In the genomic region with DNA sequence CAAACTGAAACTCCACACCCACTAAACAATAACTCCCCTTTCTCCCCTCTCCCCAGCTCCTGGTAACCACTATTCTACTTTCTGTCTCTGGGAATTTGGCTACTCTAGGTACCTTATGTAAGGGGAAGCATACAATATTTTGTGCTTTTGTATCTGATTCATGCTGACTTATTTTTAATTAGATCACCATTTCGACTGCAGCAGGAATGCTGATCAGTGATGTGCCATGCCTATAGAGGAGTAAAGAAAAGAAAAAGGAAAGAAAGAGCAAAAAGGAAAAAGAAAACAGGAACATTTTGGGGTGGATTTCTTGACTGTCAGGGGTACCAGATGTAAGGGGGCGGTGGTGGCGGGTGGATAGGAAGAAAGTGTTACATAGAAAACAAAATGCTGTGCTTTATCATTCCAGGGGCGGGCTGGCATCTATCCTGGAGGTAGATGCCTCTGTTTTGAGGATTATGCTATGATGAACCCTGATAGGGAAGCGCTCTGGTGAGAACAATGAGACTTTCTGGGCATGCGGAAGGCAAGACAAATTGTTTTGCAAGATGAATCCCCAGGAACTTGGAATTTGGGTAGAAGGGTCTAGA, we compare ENCODE assay signal across 18 cellular contexts. TPM values are rescaled to one million over a fixed set of nuclear protein-coding genes. Genes with fewer than 3 reads are reported as not detected.
DNase-seq lines count a peak whose midpoint lies in the region; ATAC-seq, FAIRE-seq and TF ChIP-seq lines count a peak whose summit lies in the region.
"Had no signal": no experiment of that assay in that cellular context is flagged by ENCODE, and none has a peak within 500 bp of the region (broad histone marks: within the 10 kb centered on the region; RNA-seq: fewer than 3 reads in every experiment).

No MANE protein-coding gene starts in this region.

- peaks cover 94% of the 10 kb centered on the region for H3K4me1 Mint-ChIP-seq in HFFc6 (ENCODE audit: low read depth)
- peaks cover 46% of the 10 kb centered on the region for H3K4me1 Mint-ChIP-seq in activated naive CD8-positive, alpha-beta T cell treated with anti-CD3 and anti-CD28 coated beads for 36 hours

- no peaks in the 10 kb centered on the region for H3K9me3 ChIP-seq in lower lobe of right lung
- H3K9me3 ChIP-seq in stomach smooth muscle (ENCODE audit: control insufficient read depth in 2 of 2, low read length in 2 of 2): no peaks in the 10 kb centered on the region

- no peaks in the 10 kb centered on the region for H3K27me3 ChIP-seq in lower lobe of right lung (ENCODE audit: low read depth)
- H3K27me3 ChIP-seq in stomach smooth muscle (ENCODE audit: control insufficient read depth in 1 of 2, insufficient read depth in 2 of 2, low read length in 2 of 2): no peaks in the 10 kb centered on the region
- H3K27me3 ChIP-seq: brain microvascular endothelial cell had no signal

- no peaks in the 10 kb centered on the region for H3K36me3 Mint-ChIP-seq in HFFc6 (ENCODE audit: low read depth)
- no peaks in the 10 kb centered on the region for H3K36me3 Mint-ChIP-seq in activated naive CD8-positive, alpha-beta T cell treated with anti-CD3 and anti-CD28 coated beads for 36 hours
- H3K36me3 Mint-ChIP-seq: WTC11 had no signal

- FAIRE-seq in HTR-8/SVneo (lab: Jason Lieb, UNC): no peak
- FAIRE-seq: D721Med, GM19239, keratinocyte had no signal

- no peaks in the 10 kb centered on the region for H3K36me3 ChIP-seq in lower lobe of right lung
- H3K36me3 ChIP-seq in stomach smooth muscle (ENCODE audit: control insufficient read depth in 2 of 2, insufficient read depth in 2 of 2, low read length in 2 of 2): no peaks in the 10 kb centered on the region
- H3K36me3 ChIP-seq: brain microvascular endothelial cell had no signal

- TF ChIP-seq CTCF in HFFc6 (IDR thresholded peaks at IDR 0.05) (no peak), lower lobe of right lung (IDR thresholded peaks at IDR 0.05) (no peak)

- peak overlapping the region; percentile 1; the same call in 1 of the 2 replicates for H3K4me3 Mint-ChIP-seq in HFFc6
- H3K4me3 Mint-ChIP-seq in activated naive CD8-positive, alpha-beta T cell treated with anti-CD3 and anti-CD28 coated beads for 36 hours: no peak overlapping the region
- H3K4me3 Mint-ChIP-seq: WTC11 had no signal

- no peak overlapping the region for H3K4me3 ChIP-seq in lower lobe of right lung
- no peak overlapping the region for H3K4me3 ChIP-seq in stomach smooth muscle (ENCODE audit: low read length in 2 of 2)

- H3K4me1 ChIP-seq in lower lobe of right lung (peaks cover 98% of the 10 kb centered on the region), stomach smooth muscle (ENCODE audit: control insufficient read depth, insufficient read depth, low read length) (peaks cover 77% of the 10 kb centered on the region)

- no peaks in the 10 kb centered on the region for H3K9me3 Mint-ChIP-seq in HFFc6
- H3K9me3 Mint-ChIP-seq in activated naive CD8-positive, alpha-beta T cell treated with anti-CD3 and anti-CD28 coated beads for 36 hours: no peaks in the 10 kb centered on the region
- H3K9me3 Mint-ChIP-seq: WTC11 had no signal

- no peak overlapping the region for H3K9ac ChIP-seq in stomach smooth muscle (ENCODE audit: low read length in 2 of 2)

- intact Hi-C loops in lower lobe of right lung (cut with DNase I): loop anchor here (10.0 kb wide), 1 partner anchor 57 kb away; no protein-coding TSS in a partner anchor

- H3K27ac ChIP-seq in caudate nucleus (ENCODE audit: low read depth, low read length) (peak overlapping the region; percentile 14), lower lobe of right lung (peak overlapping the region; percentile 98), stomach smooth muscle (ENCODE audit: low read length) (peak overlapping the region; percentile 100)
- H3K27ac ChIP-seq: brain microvascular endothelial cell had no signal

- no peaks in the 10 kb centered on the region for H3K27me3 Mint-ChIP-seq in HFFc6 (ENCODE audit: insufficient read depth)
- H3K27me3 Mint-ChIP-seq in activated naive CD8-positive, alpha-beta T cell treated with anti-CD3 and anti-CD28 coated beads for 36 hours: no peaks in the 10 kb centered on the region

- H3K27ac Mint-ChIP-seq in HFFc6: peak overlapping the region; percentile 4; the same call in 1 of the 2 replicates
- no peak overlapping the region for H3K27ac Mint-ChIP-seq in activated naive CD8-positive, alpha-beta T cell treated with anti-CD3 and anti-CD28 coated beads for 36 hours
- H3K27ac Mint-ChIP-seq: WTC11 had no signal

- no peak for ATAC-seq in lower lobe of right lung
- no peak for ATAC-seq in HG03457 (IDR thresholded peaks at IDR 0.05; ENCODE audit: unreplicated experiment)
- ATAC-seq: WTC11 had no signal

- DNase-seq in HFFc6: no peak
- no peak for DNase-seq in caudate nucleus (lab: John Stamatoyannopoulos, UW)
- DNase-seq in lower lobe of right lung: no peak
- DNase-seq in activated naive CD8-positive, alpha-beta T cell treated with anti-CD3 and anti-CD28 coated beads for 36 hours: no peak
- DNase-seq in stimulated activated naive CD4-positive, alpha-beta T cell treated with Interleukin-2 at 50 U/mL for 16 hours (lab: John Stamatoyannopoulos, UW): no peak
- DNase-seq in HTR-8/SVneo (ENCODE audit: insufficient read length, low spot score): no peak
- DNase-seq: activated gamma-delta T cell; brain microvascular endothelial cell; effector memory CD4-positive, alpha-beta T cell; NCI-H2171; retina; stimulated activated CD4-positive, alpha-beta T cell treated with anti-CD3 and anti-CD28 coated beads, Interleukin-2, amount 100 ng/mL, for 48 hours had no signal

RNA-seq across cellular contexts. Expression of gene CTDSP2, which starts 45.2 kb away (rescaled TPM):
- 100 to 1,000 TPM in 5 of 6 experiments, 10 to 100 TPM in 1; 99.2 to 128 (median 111) TPM for total RNA-seq in HFFc6 (2021; fragmentation: NEBNext Ultra II Directional; extraction: Animal tissue kit (Norgen Biotek cat#: 25700))
- total RNA-seq in lower lobe of right lung: 220 TPM
- 10 to 100 TPM; 91.4 to 94.3 TPM for total RNA-seq in activated naive CD8-positive, alpha-beta T cell treated with anti-CD3 and anti-CD28 coated beads for 36 hours

RNA-seq across cellular contexts. Expression of gene ATP23, which starts 49.6 kb away (rescaled TPM):
- 1 to 10 TPM; 3.1 to 4.0 (median 3.6) TPM for total RNA-seq in HFFc6 (2021; fragmentation: NEBNext Ultra II Directional; extraction: Animal tissue kit (Norgen Biotek cat#: 25700))
- total RNA-seq in lower lobe of right lung: 5.4 TPM
- 10 to 100 TPM; 13.2 to 13.8 TPM for total RNA-seq in activated naive CD8-positive, alpha-beta T cell treated with anti-CD3 and anti-CD28 coated beads for 36 hours

Comparison
In these comparisons a context has a peak if more than half of its experiments do, and no peak if none do; other contexts are left out.
1. H3K27ac ChIP-seq: peak in every context shown above with its lines; median percentile 100 in stomach smooth muscle; 98 in lower lobe of right lung; 14 in caudate nucleus.